In the genomic region with DNA sequence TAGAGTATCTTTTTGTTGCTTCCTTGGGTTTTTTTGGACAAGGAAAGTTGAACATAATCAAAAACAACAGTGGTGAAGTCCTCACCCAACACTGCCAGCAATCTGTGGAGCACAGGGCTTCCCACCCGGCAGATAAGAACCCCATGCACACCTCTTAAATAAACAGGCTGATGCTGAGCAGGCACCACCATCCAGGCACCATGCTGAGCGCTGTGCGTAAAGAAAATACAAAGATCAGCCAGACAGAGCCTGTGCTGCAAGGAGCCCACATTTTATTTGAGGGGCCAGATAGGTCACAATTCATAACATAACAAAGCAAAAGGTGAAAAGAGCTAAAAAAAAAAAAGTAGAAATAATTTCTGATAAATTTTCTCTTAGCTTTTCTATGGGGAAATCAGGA, we compare ENCODE assay signal across 18 cellular contexts.
"Had no signal": no experiment of that assay in that cellular context is flagged by ENCODE, and none has a peak within 500 bp of the region (broad histone marks: within the 10 kb centered on the region; RNA-seq: fewer than 3 reads in every experiment).

No MANE protein-coding gene starts in this region.

- H3K4me3 Mint-ChIP-seq: activated B cell treated with CpG ODN at 0.5 μM for 24 hours; activated CD4-positive, alpha-beta T cell treated with anti-CD3 and anti-CD28 coated beads for 36 hours; activated naive CD8-positive, alpha-beta T cell treated with anti-CD3 and anti-CD28 coated beads for 36 hours; natural killer cell had no signal

- H3K36me3 Mint-ChIP-seq: natural killer cell had no signal

- H3K27me3 Mint-ChIP-seq: activated B cell treated with CpG ODN at 0.5 μM for 24 hours had no signal

- H3K27ac Mint-ChIP-seq: activated B cell treated with CpG ODN at 0.5 μM for 24 hours; activated CD4-positive, alpha-beta T cell treated with anti-CD3 and anti-CD28 coated beads for 36 hours; activated naive CD8-positive, alpha-beta T cell treated with anti-CD3 and anti-CD28 coated beads for 36 hours; natural killer cell; progenitor cell of endocrine pancreas had no signal

- H3K4me1 Mint-ChIP-seq: activated B cell treated with CpG ODN at 0.5 μM for 24 hours; activated CD4-positive, alpha-beta T cell treated with anti-CD3 and anti-CD28 coated beads for 36 hours; activated naive CD8-positive, alpha-beta T cell treated with anti-CD3 and anti-CD28 coated beads for 36 hours; natural killer cell had no signal

- H3K36me3 ChIP-seq: heart right ventricle, left ventricle myocardium inferior, tibial artery had no signal

- H3K4me3 ChIP-seq: heart right ventricle, left ventricle myocardium inferior, tibial artery had no signal

- H3K4me1 ChIP-seq: heart right ventricle, left ventricle myocardium inferior, tibial artery had no signal

- ATAC-seq: activated CD4-positive, alpha-beta T cell treated with anti-CD3 and anti-CD28 coated beads for 36 hours; heart right ventricle; natural killer cell; stimulated activated naive CD8-positive, alpha-beta T cell treated with anti-CD3 and anti-CD28 coated beads, Interleukin-15, Interleukin-2, amounts not matched to agents 100 U/mL and 50 U/mL, for 24 hours had no signal

- DNase-seq: activated B cell treated with CpG ODN at 0.5 μM for 24 hours; activated CD4-positive, alpha-beta T cell treated with anti-CD3 and anti-CD28 coated beads for 36 hours; activated CD4-positive, alpha-beta T cell treated with anti-CD3 and anti-CD28 coated beads, Interleukin-2, amount 50 U/mL, for 4 hours; activated naive CD4-positive, alpha-beta T cell treated with Interleukin-2 at 50 U/mL for 16 hours; activated naive CD8-positive, alpha-beta T cell treated with anti-CD3 and anti-CD28 coated beads for 36 hours; activated T-cell treated with anti-CD3 and anti-CD28 coated beads, Interleukin-2, amount 50 U/mL, for 48 hours; cerebellar nuclear complex; cortex of kidney; heart right ventricle; left ventricle myocardium inferior; midbrain; natural killer cell; stimulated activated CD4-positive, alpha-beta T cell treated with anti-CD3 and anti-CD28 coated beads, Interleukin-4, amount 100 ng/mL, for 4 hours; stimulated activated naive CD8-positive, alpha-beta T cell treated with anti-CD3 and anti-CD28 coated beads, Interleukin-15, Interleukin-2, amounts not matched to agents 100 U/mL and 50 U/mL, for 24 hours; substantia nigra; T-helper 9 cell had no signal

- H3K27ac ChIP-seq: heart right ventricle, left ventricle myocardium inferior, tibial artery had no signal
